ENCODE assay signal across 1 cellular context in genomic region chr11:46338988-46339666, GRCh38.
TF ChIP-seq lines count a peak whose summit lies in the region.

No MANE protein-coding gene starts in this region.

TF ChIP-seq in HEK293, 187 proteins besides CTCF, POLR2A, EP300 and RAD21 (continued from another document):
- TF ChIP-seq ZNF423 (tag by site-specific recombination; IDR thresholded peaks at IDR 0.05) (0 out of 2 replicates have a peak, but pooled peaks have one; percentile 46), ZSCAN5A (tag by site-specific recombination; IDR thresholded peaks at IDR 0.05) (no peak), RBAK (tag by site-specific recombination; IDR thresholded peaks at IDR 0.05) (no peak), ZNF280D (tag by site-specific recombination; IDR thresholded peaks at IDR 0.05) (no peak), SALL2 (tag by site-specific recombination; IDR thresholded peaks at IDR 0.05; ENCODE audit: borderline replicate concordance) (no peak), ZIC2 (tag by site-specific recombination; IDR thresholded peaks at IDR 0.05) (peak; percentile 91), ZNF555 (tag by site-specific recombination; conservative IDR thresholded peaks at IDR 0.05) (no peak), HOXC10 (CRISPR knock-in tag; IDR thresholded peaks at IDR 0.05) (no peak), SCRT2 (tag by site-specific recombination; IDR thresholded peaks at IDR 0.05) (0 out of 2 replicates have a peak, but pooled peaks have one; percentile 13), KLF7 (tag by site-specific recombination; IDR thresholded peaks at IDR 0.05; ENCODE audit: borderline replicate concordance) (no peak), ZNF558 (tag by site-specific recombination; IDR thresholded peaks at IDR 0.05) (no peak), PATZ1 (tag by site-specific recombination; IDR thresholded peaks at IDR 0.05) (peak; percentile 56), ZNF768 (tag by site-specific recombination; IDR thresholded peaks at IDR 0.05) (no peak), ZNF366 (tag by site-specific recombination; conservative IDR thresholded peaks at IDR 0.05) (no peak), ZNF426 (tag by site-specific recombination; IDR thresholded peaks at IDR 0.05) (no peak), ZBTB26 (tag by site-specific recombination; optimal IDR thresholded peaks at IDR 0.05) (no peak)
